ENCODE assay signal across 10 cellular contexts in the genomic region with DNA sequence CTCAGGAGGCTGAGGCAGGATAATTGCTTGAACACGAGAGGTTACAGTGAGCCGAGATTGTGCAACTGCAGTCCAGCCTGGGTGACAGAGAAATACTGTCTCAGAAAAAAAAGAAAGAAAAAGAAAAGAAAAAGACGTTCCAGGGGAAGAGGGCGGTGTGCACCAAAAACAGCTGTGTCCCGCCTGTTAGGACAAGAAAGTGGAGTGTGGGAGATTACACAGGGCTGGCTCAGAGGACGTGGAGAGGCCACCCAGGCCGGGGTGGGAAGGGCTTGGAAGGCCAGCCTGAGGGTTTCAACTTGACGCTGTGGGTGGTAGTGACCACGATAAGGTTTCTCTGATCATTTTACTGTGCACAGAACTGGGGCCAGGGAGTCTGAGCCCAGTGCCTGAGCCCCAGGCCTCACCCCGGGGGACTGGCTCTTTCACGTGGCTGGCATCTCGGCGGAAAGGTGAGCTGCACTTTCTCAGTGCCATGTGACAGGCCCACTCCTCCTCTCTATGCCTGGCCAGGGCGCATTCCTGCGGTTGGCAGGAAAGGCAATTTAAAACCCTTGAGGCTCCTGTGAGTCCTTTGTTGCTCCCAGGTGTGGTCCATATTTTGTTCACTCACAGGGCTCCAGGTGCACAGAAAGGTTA. TPM values are rescaled to one million over a fixed set of nuclear protein-coding genes. Genes with fewer than 3 reads are reported as not detected.
DNase-seq lines count a peak whose midpoint lies in the region; ATAC-seq, FAIRE-seq and TF ChIP-seq lines count a peak whose summit lies in the region.
"Had no signal": no experiment of that assay in that cellular context is flagged by ENCODE, and none has a peak within 500 bp of the region (broad histone marks: within the 10 kb centered on the region; RNA-seq: fewer than 3 reads in every experiment).

No MANE protein-coding gene starts in this region.

- H3K27me3 ChIP-seq in keratinocyte (ENCODE audit: control insufficient read depth, extremely low read depth, insufficient read depth, low read length) (no peaks in the 10 kb centered on the region), transverse colon (no peaks in the 10 kb centered on the region)

- H3K4me3 ChIP-seq in keratinocyte (ENCODE audit: control insufficient read depth in 2 of 3, extremely low read depth in 1 of 3, insufficient read depth in 2 of 3, low read depth in 1 of 3, low read length in 3 of 3) (peak overlapping the region in 1 of 3 experiments; percentile 12), transverse colon (no peak overlapping the region)

- peak overlapping the region; percentile 46 for H3K27ac ChIP-seq in keratinocyte (ENCODE audit: control insufficient read depth, insufficient read depth, low read length)
- H3K27ac ChIP-seq in transverse colon = no peak overlapping the region
- H3K27ac ChIP-seq: 22Rv1 had no signal

- peak overlapping the region; percentile 77 for H3K4me2 ChIP-seq in keratinocyte (ENCODE audit: control insufficient read depth, extremely low read depth, insufficient read depth, low read depth, low read length)

- FAIRE-seq in keratinocyte (lab: Jason Lieb, UNC) (peak; percentile 62), GM12892 (lab: Jason Lieb, UNC) (no peak)

- H3K9me3 ChIP-seq in keratinocyte (ENCODE audit: control insufficient read depth, low read depth, low read length) = no peaks in the 10 kb centered on the region
- no peaks in the 10 kb centered on the region for H3K9me3 ChIP-seq in transverse colon

- TF ChIP-seq EP300 in transverse colon (IDR thresholded peaks at IDR 0.05; ENCODE audit: low read depth) = no peak

- WGBS in transverse colon (ENCODE audit: low coverage in 1 of 2), 2 donors = 67 to 72% methylated on average over 7 to 15 of the region's 15 CpGs

- peak overlapping the region; percentile 79 for H2AFZ ChIP-seq in keratinocyte (ENCODE audit: control insufficient read depth, low read length)

- peak; percentile 62 for DNase-seq in DMS53 (lab: John Stamatoyannopoulos, UW)
- DNase-seq in DMS53 treated with DMSO at 0.1 percent for 48 hours (lab: John Stamatoyannopoulos, UW; ENCODE audit: unreplicated experiment) = no peak
- peak; percentile 43 for DNase-seq in amniotic epithelial cell (ENCODE audit: low read depth)
- DNase-seq in keratinocyte (ENCODE audit: low read depth, low spot score) = no peak
- peak; percentile 33 for DNase-seq in transverse colon
- no peak for DNase-seq in GM12892 (ENCODE audit: insufficient read length)
- DNase-seq in medulla oblongata (ENCODE audit: extremely low spot score) = no peak
- DNase-seq: stimulated activated CD4-positive, alpha-beta T cell treated with anti-CD3 and anti-CD28 coated beads, Interleukin-2, amount 100 ng/mL, for 48 hours had no signal

- no peaks in the 10 kb centered on the region for H4K20me1 ChIP-seq in keratinocyte (ENCODE audit: control insufficient read depth, extremely low read depth, insufficient read depth, low read length)

- H3K4me1 ChIP-seq in keratinocyte (ENCODE audit: control insufficient read depth, extremely low read depth, insufficient read depth, low read length) (peaks cover 17% of the 10 kb centered on the region), transverse colon (no peaks in the 10 kb centered on the region)

- peak overlapping the region; percentile 61 for H3K9ac ChIP-seq in keratinocyte (ENCODE audit: control insufficient read depth, extremely low read depth, insufficient read depth, low read length)

- dilution Hi-C loops in keratinocyte (cut with MboI; ENCODE audit: extremely low pct_ligation_motif_present, low sequenced_read_pairs) = no loop called here

- no peaks in the 10 kb centered on the region for H3K9me1 ChIP-seq in keratinocyte (ENCODE audit: control insufficient read depth, extremely low read depth, insufficient read depth, low read length)

- TF ChIP-seq CTCF in keratinocyte (optimal IDR thresholded peaks at IDR 0.05 in 1 of 3, IDR thresholded peaks at IDR 0.05 in 1 of 3, conservative IDR thresholded peaks at IDR 0.05 in 1 of 3; ENCODE audit: extremely low read depth in 1 of 3, insufficient read depth in 2 of 3, low read length in 3 of 3) (no peak), transverse colon (IDR thresholded peaks at IDR 0.05) (no peak)

- TF ChIP-seq POLR2A in transverse colon (IDR thresholded peaks at IDR 0.05) (no peak), GM12892 (IDR thresholded peaks at IDR 0.05; ENCODE audit: low read depth, low read length) (no peak)

- no peaks in the 10 kb centered on the region for H3K79me2 ChIP-seq in keratinocyte (ENCODE audit: control insufficient read depth, insufficient read depth, low read length)

- H3K36me3 ChIP-seq in keratinocyte (ENCODE audit: control insufficient read depth in 2 of 2, extremely low read depth in 1 of 2, insufficient read depth in 2 of 2, low read length in 2 of 2) (peaks cover 4 to 6% of the 10 kb centered on the region in 2 experiments), transverse colon (no peaks in the 10 kb centered on the region)

- ATAC-seq in GM21515 (IDR thresholded peaks at IDR 0.05; ENCODE audit: unreplicated experiment) = no peak

- intact Hi-C loops in transverse colon (cut with DNase I; ENCODE audit: low total_unique reads) = no loop called here

- in situ Hi-C loops in transverse colon (cut with MboI; ENCODE audit: low pct_ligation_motif_present in 1 of 4, low pct_unique_long_range_greater_than_20kb in 1 of 4, low sequenced_read_pairs in 3 of 4) = no loop called here

RNA-seq across cellular contexts. Expression of a gene that starts 13.9 kb away (rescaled TPM):
- 24.1 to 35.4 TPM (median 26.3 TPM) in 3 replicates for polyA plus RNA-seq in keratinocyte
- polyA plus RNA-seq in keratinocyte (2011; ENCODE audit: low read depth) = 10.6 TPM
- 32.2 and 47.8 TPM in 2 replicates for polyA plus RNA-seq in keratinocyte (2011; cell fraction: cytosol; rRNA removed)
- 28.1 and 37.3 TPM in 2 replicates for polyA plus RNA-seq in keratinocyte (2011; cell fraction: nucleus; rRNA removed)
- polyA plus RNA-seq in keratinocyte (2012; ENCODE audit: low replicate concordance) = 38.2 and 59.4 TPM in 2 replicates
- polyA minus RNA-seq in keratinocyte = 24.3 to 54.7 TPM (median 34.0 TPM) in 3 replicates
- 38.8 TPM for polyA minus RNA-seq in keratinocyte (2011; cell fraction: cytosol; rRNA and poly(A)+ RNA removed)
- 12.1 and 18.5 TPM in 2 replicates for polyA minus RNA-seq in keratinocyte (2011; cell fraction: nucleus; rRNA and poly(A)+ RNA removed)
- 10 to 100 TPM; 44.9 to 79.7 (median 63.7) TPM for total RNA-seq in transverse colon
- 10.2 TPM for polyA plus RNA-seq in GM12892 (2012; ENCODE audit: missing spikeins)

RNA-seq across cellular contexts. Expression of a gene that starts 22.2 kb away (rescaled TPM):
- 25.9 to 35.0 TPM (median 28.6 TPM) in 3 replicates for polyA plus RNA-seq in keratinocyte
- polyA plus RNA-seq in keratinocyte (2011; ENCODE audit: low read depth) = 56.9 TPM
- polyA plus RNA-seq in keratinocyte (2011; cell fraction: cytosol; rRNA removed) = 18.1 and 28.0 TPM in 2 replicates
- polyA plus RNA-seq in keratinocyte (2011; cell fraction: nucleus; rRNA removed) = 81.8 and 114 TPM in 2 replicates
- polyA plus RNA-seq in keratinocyte (2012; ENCODE audit: low replicate concordance) = 48.4 and 59.6 TPM in 2 replicates
- polyA minus RNA-seq in keratinocyte = 32.7 to 104 TPM (median 40.3 TPM) in 3 replicates
- polyA minus RNA-seq in keratinocyte (2011; cell fraction: cytosol; rRNA and poly(A)+ RNA removed) = 72.1 TPM
- polyA minus RNA-seq in keratinocyte (2011; cell fraction: nucleus; rRNA and poly(A)+ RNA removed) = 80.5 and 92.7 TPM in 2 replicates
- total RNA-seq in transverse colon = 100 to 1,000 TPM in 3 of 4 donors, 10 to 100 TPM in 1; 95.9 to 200 (median 149) TPM
- polyA plus RNA-seq in GM12892 (2012; ENCODE audit: missing spikeins) = 24.5 TPM

Comparison
In these comparisons a context has a peak if more than half of its experiments do, and no peak if none do; other contexts are left out.
1. DNase-seq: peak in DMS53 (single experiment), amniotic epithelial cell (single experiment) and transverse colon (single experiment); none in DMS53 treated with DMSO at 0.1 percent for 48 hours (single experiment), keratinocyte (single experiment), GM12892 (single experiment) and medulla oblongata (single experiment).